In genomic region chr7:43535810-43536585, GRCh38 we compare ENCODE assay signal across 9 cellular contexts. TPM values are rescaled to one million over a fixed set of nuclear protein-coding genes. Genes with fewer than 3 reads are reported as not detected.
DNase-seq lines count a peak whose midpoint lies in the region; ATAC-seq and TF ChIP-seq lines count a peak whose summit lies in the region.
"Had no signal": no experiment of that assay in that cellular context is flagged by ENCODE, and none has a peak within 500 bp of the region (broad histone marks: within the 10 kb centered on the region; RNA-seq: fewer than 3 reads in every experiment).

No MANE protein-coding gene starts in this region.

- no peak for TF ChIP-seq CTCF in GM10248 (IDR thresholded peaks at IDR 0.05; ENCODE audit: control extremely low read depth, extremely low read depth, low read depth, missing control alignments)

- ATAC-seq in left ventricle myocardium superior (peak; percentile 20), Right ventricle myocardium inferior (no peak)
- ATAC-seq: right cardiac atrium had no signal

- POLR2A ChIA-PET in GM10248 (lab: Yijun Ruan, JAX), result no interaction called here

- CTCF ChIA-PET in GM10248 (lab: Yijun Ruan, JAX), result no interaction called here

- intact Hi-C loops in left ventricle myocardium superior (cut with micrococcal nuclease) (no loop called here), cardiac septum (cut with DNase I) (no loop called here), Right ventricle myocardium inferior (cut with DNase I) (no loop called here)

- no peak for DNase-seq in left ventricle myocardium superior
- DNase-seq in cardiac septum (ENCODE audit: low spot score), result no peak
- DNase-seq in amniotic epithelial cell (ENCODE audit: low read depth), result peak; percentile 97
- DNase-seq in glomerular visceral epithelial cell (ENCODE audit: extremely low spot score), result peak; percentile 88
- DNase-seq in activated CD4-positive, alpha-beta T cell treated with anti-CD3 and anti-CD28 coated beads for 1 hour, result no peak
- no peak for DNase-seq in GM10248 (ENCODE audit: extremely low spot score)
- DNase-seq in Right ventricle myocardium inferior (ENCODE audit: missing footprints), result no peak
- DNase-seq in T-helper 1 cell, result no peak
- DNase-seq: right cardiac atrium had no signal

RNA-seq across cellular contexts. Expression of gene STK17A, which starts 46.9 kb away (rescaled TPM):
- total RNA-seq in left ventricle myocardium superior, result 26.5 TPM
- 40.3 TPM for total RNA-seq in cardiac septum
- 28.1 TPM for total RNA-seq in Right ventricle myocardium inferior

Comparison
In these comparisons a context has a peak if more than half of its experiments do, and no peak if none do; other contexts are left out.
1. DNase-seq: peak in amniotic epithelial cell (single experiment) and glomerular visceral epithelial cell (single experiment); none in left ventricle myocardium superior (single experiment), cardiac septum (single experiment), activated CD4-positive, alpha-beta T cell treated with anti-CD3 and anti-CD28 coated beads for 1 hour (single experiment), GM10248 (single experiment), Right ventricle myocardium inferior (single experiment) and T-helper 1 cell (0 of 5).